ENCODE assay signal across 30 cellular contexts in genomic region chr13:60414177-60414576, GRCh38.
"Had no signal": no experiment of that assay in that cellular context is flagged by ENCODE, and none has a peak within 500 bp of the region (broad histone marks: within the 10 kb centered on the region; RNA-seq: fewer than 3 reads in every experiment).

No MANE protein-coding gene starts in this region.

- H3K27me3 Mint-ChIP-seq: naive thymus-derived CD4-positive, alpha-beta T cell; stimulated activated memory B cell treated with anti-CD40 and anti-IgM and Interleukin-4, amounts not matched to agents 10 μg/mL and 1 μg/mL and 100 μg/mL, for 72 hours; stimulated activated naive CD8-positive, alpha-beta T cell treated with anti-CD3 and anti-CD28 coated beads, Interleukin-15, Interleukin-2, amounts not matched to agents 100 ng/mL and 50 ng/mL, for 24 hours had no signal

- H3K27me3 ChIP-seq: neutrophil, pancreas, spleen, stomach, thyroid gland, tibial nerve, upper lobe of left lung, vagina had no signal

- H3K27ac ChIP-seq: neutrophil, prostate gland, skin epidermis, spleen, thoracic aorta, thyroid gland, tibial nerve, upper lobe of left lung, vagina had no signal

- H3K27ac Mint-ChIP-seq: naive thymus-derived CD4-positive, alpha-beta T cell; natural killer cell; nephron; stimulated activated memory B cell treated with anti-CD40 and anti-IgM and Interleukin-4, amounts not matched to agents 10 μg/mL and 1 μg/mL and 100 μg/mL, for 72 hours; stimulated activated naive CD8-positive, alpha-beta T cell treated with anti-CD3 and anti-CD28 coated beads, Interleukin-15, Interleukin-2, amounts not matched to agents 100 ng/mL and 50 ng/mL, for 24 hours had no signal

- H3K4me3 Mint-ChIP-seq: naive thymus-derived CD4-positive, alpha-beta T cell; natural killer cell; nephron; neural crest cell; stimulated activated memory B cell treated with anti-CD40 and anti-IgM and Interleukin-4, amounts not matched to agents 10 μg/mL and 1 μg/mL and 100 μg/mL, for 72 hours; stimulated activated naive CD8-positive, alpha-beta T cell treated with anti-CD3 and anti-CD28 coated beads, Interleukin-15, Interleukin-2, amounts not matched to agents 100 ng/mL and 50 ng/mL, for 24 hours had no signal

- H3K4me1 Mint-ChIP-seq: nephron had no signal

- ATAC-seq: naive thymus-derived CD4-positive, alpha-beta T cell; natural killer cell; right cardiac atrium; sciatic nerve; stimulated activated memory B cell treated with anti-CD40 and anti-IgM and Interleukin-4, amounts not matched to agents 10 μg/mL and 1 μg/mL and 100 μg/mL, for 72 hours had no signal

- H3K9me3 Mint-ChIP-seq: natural killer cell; neural crest cell; stimulated activated memory B cell treated with anti-CD40 and anti-IgM and Interleukin-4, amounts not matched to agents 10 μg/mL and 1 μg/mL and 100 μg/mL, for 72 hours had no signal

- FAIRE-seq: urothelium cell line had no signal

- H3K36me3 Mint-ChIP-seq: natural killer cell had no signal

- DNase-seq: naive thymus-derived CD4-positive, alpha-beta T cell; natural killer cell; nucleus accumbens; pancreas; retina; right cardiac atrium; spleen; stimulated activated CD4-positive, alpha-beta T cell treated with anti-CD3 and anti-CD28 coated beads, Interleukin-12 subunit alpha, Interleukin-12 subunit beta, amount 100 ng/mL, for 4 hours; stimulated activated CD4-positive, alpha-beta T cell treated with anti-CD3 and anti-CD28 coated beads, Interleukin-1b, Interleukin-23, amount 100 ng/mL, for 48 hours; stimulated activated CD4-positive, alpha-beta T cell treated with anti-CD3 and anti-CD28 coated beads, Interleukin-4, amount 100 ng/mL, for 1 hour; stimulated activated CD4-positive, alpha-beta T cell treated with anti-CD3 and anti-CD28 coated beads, Interleukin-4, amount 100 ng/mL, for 4 hours; stimulated activated CD8-positive, alpha-beta memory T cell treated with anti-CD3 and anti-CD28 coated beads, Interleukin-4, amount 100 ng/mL, for 48 hours; stimulated activated naive CD4-positive, alpha-beta T cell treated with Interleukin-2 at 50 U/mL for 16 hours; stomach; thyroid gland; trophoblast cell; upper lobe of left lung had no signal

- H3K4me3 ChIP-seq: pancreas, prostate gland, skin epidermis, smooth muscle cell, spleen, stomach, thoracic aorta, thyroid gland, tibial nerve, upper lobe of left lung, vagina had no signal

- H3K9me3 ChIP-seq: neutrophil, pancreas, prostate gland, stomach, thoracic aorta, thyroid gland, tibial nerve, upper lobe of left lung, vagina had no signal

- H3K4me1 ChIP-seq: prostate gland had no signal

- H3K4me2 ChIP-seq: smooth muscle cell had no signal

- H3K36me3 ChIP-seq: neutrophil, pancreas, prostate gland, spleen, stomach, thoracic aorta, thyroid gland, tibial nerve, upper lobe of left lung, vagina had no signal
